Comparison of ENCODE assay signal across 26 cellular contexts in genomic region chr6:143581835-143582480, GRCh38.
A peak's percentile ranks its signal among the peaks of the same experiment; 100 is the strongest.
DNase-seq lines count a peak whose midpoint lies in the region; ATAC-seq and TF ChIP-seq lines count a peak whose summit lies in the region.
"Had no signal": no experiment of that assay in that cellular context is flagged by ENCODE, and none has a peak within 500 bp of the region (broad histone marks: within the 10 kb centered on the region; RNA-seq: fewer than 3 reads in every experiment).

No MANE protein-coding gene starts in this region.

- ATAC-seq in HG02798 (IDR thresholded peaks at IDR 0.05; ENCODE audit: poor library complexity, unreplicated experiment) = no peak
- ATAC-seq: activated T-cell treated with anti-CD3 and anti-CD28 coated beads, Interleukin-2, amount 50 U/mL, for 4 hours; Right ventricle myocardium inferior; stimulated activated naive CD8-positive, alpha-beta T cell treated with anti-CD3 and anti-CD28 coated beads, Interleukin-15, Interleukin-2, amounts not matched to agents 100 U/mL and 50 U/mL, for 24 hours; upper lobe of right lung had no signal

- no peaks in the 10 kb centered on the region for H4K20me1 ChIP-seq in mammary epithelial cell (ENCODE audit: insufficient read depth, low read length)
- H4K20me1 ChIP-seq: BLaER1 treated with 17β-estradiol and CSF1 and Interleukin-3, amounts not matched to agents 10 nM and 100 nM had no signal

- in situ Hi-C loops in mammary epithelial cell (cut with MboI; ENCODE audit: low sequenced_read_pairs in 2 of 2) = no loop called here

- no peak overlapping the region for H3K4me2 ChIP-seq in mammary epithelial cell (ENCODE audit: insufficient read depth, low read depth, low read length)
- H3K4me2 ChIP-seq in skeletal muscle satellite cell (ENCODE audit: low read length) = peak overlapping the region; percentile 24
- H3K4me2 ChIP-seq: BLaER1 treated with 17β-estradiol and CSF1 and Interleukin-3, amounts not matched to agents 10 nM and 100 nM had no signal

- dilution Hi-C loops in mammary epithelial cell (cut with HindIII; ENCODE audit: low sequenced_read_pairs) = no loop called here

- 31% methylated on average over 3 of the region's 3 CpGs for WGBS in mammary epithelial cell (ENCODE audit: low coverage, missing lambda C conversion rate)

- no peaks in the 10 kb centered on the region for H3K27me3 Mint-ChIP-seq in activated CD4-positive, alpha-beta T cell treated with anti-CD3 and anti-CD28 coated beads, Interleukin-2, amount 10 ng/mL, durations not matched to agents 24 days and 14 days
- H3K27me3 Mint-ChIP-seq: activated CD4-positive, alpha-beta memory T cell treated with anti-CD3 and anti-CD28 coated beads, Interleukin-2, amount 10 ng/mL, durations not matched to agents 7 days and 5 days; activated naive CD8-positive, alpha-beta T cell treated with anti-CD3 and anti-CD28 coated beads for 36 hours had no signal

- CTCF ChIA-PET in mammary epithelial cell (lab: Charles Lee; ENCODE audit: low non-redundant PET) = no interaction called here

- no peak overlapping the region for H3K27ac Mint-ChIP-seq in activated CD4-positive, alpha-beta T cell treated with anti-CD3 and anti-CD28 coated beads, Interleukin-2, amount 10 ng/mL, durations not matched to agents 24 days and 14 days
- H3K27ac Mint-ChIP-seq: activated CD4-positive, alpha-beta memory T cell treated with anti-CD3 and anti-CD28 coated beads, Interleukin-2, amount 10 ng/mL, durations not matched to agents 7 days and 5 days; activated naive CD8-positive, alpha-beta T cell treated with anti-CD3 and anti-CD28 coated beads for 36 hours; immature natural killer cell had no signal

- H2AFZ ChIP-seq in mammary epithelial cell (ENCODE audit: low read depth, low read length) = no peak overlapping the region

- H3K27me3 ChIP-seq in mammary epithelial cell (ENCODE audit: insufficient read depth, low read length) (no peaks in the 10 kb centered on the region), skeletal muscle satellite cell (ENCODE audit: control insufficient read depth, insufficient read depth, low read length) (no peaks in the 10 kb centered on the region)
- H3K27me3 ChIP-seq: BLaER1 treated with 17β-estradiol and CSF1 and Interleukin-3, amounts not matched to agents 10 nM and 100 nM; upper lobe of right lung had no signal

- no peak overlapping the region for H3K4me3 Mint-ChIP-seq in activated CD4-positive, alpha-beta T cell treated with anti-CD3 and anti-CD28 coated beads, Interleukin-2, amount 10 ng/mL, durations not matched to agents 24 days and 14 days
- H3K4me3 Mint-ChIP-seq: activated CD4-positive, alpha-beta memory T cell treated with anti-CD3 and anti-CD28 coated beads, Interleukin-2, amount 10 ng/mL, durations not matched to agents 7 days and 5 days; activated naive CD8-positive, alpha-beta T cell treated with anti-CD3 and anti-CD28 coated beads for 36 hours; activated T-cell treated with anti-CD3 and anti-CD28 coated beads, Interleukin-2, amount 50 U/mL, for 4 hours; immature natural killer cell had no signal

- intact Hi-C loops in activated CD4-positive, alpha-beta T cell treated with anti-CD3 and anti-CD28 coated beads, Interleukin-2, amount 10 ng/mL, durations not matched to agents 24 days and 14 days (cut with micrococcal nuclease) = no loop called here
- intact Hi-C loops in mammary epithelial cell (cut with micrococcal nuclease) = no loop called here

- peak; percentile 39 for DNase-seq in activated CD4-positive, alpha-beta T cell treated with anti-CD3 and anti-CD28 coated beads, Interleukin-2, amount 10 ng/mL, durations not matched to agents 24 days and 14 days
- DNase-seq in activated CD4-positive, alpha-beta T cell treated with anti-CD3 and anti-CD28 coated beads, Interleukin-2, amount 50 U/mL, for 1 hour = no peak
- peak; percentile 57 for DNase-seq in mammary epithelial cell
- peak; percentile 46 to 66 for DNase-seq in foreskin fibroblast
- no peak for DNase-seq in HK-2 (ENCODE audit: unreplicated experiment)
- DNase-seq in islet precursor cell = no peak
- DNase-seq: activated CD4-positive, alpha-beta memory T cell treated with anti-CD3 and anti-CD28 coated beads, Interleukin-2, amount 10 ng/mL, durations not matched to agents 7 days and 5 days; activated naive CD8-positive, alpha-beta T cell treated with anti-CD3 and anti-CD28 coated beads for 36 hours; activated T-cell treated with anti-CD3 and anti-CD28 coated beads, Interleukin-2, amount 50 U/mL, for 4 hours; cerebellar nuclear complex; DMS79; immature natural killer cell; Karpas-422; mesendoderm; NCI-H1436 treated with DMSO at 0.1 percent for 48 hours; NCI-H345; stimulated activated naive CD8-positive, alpha-beta T cell treated with anti-CD3 and anti-CD28 coated beads, Interleukin-15, Interleukin-2, amounts not matched to agents 100 U/mL and 50 U/mL, for 24 hours; T-helper 1 cell; upper lobe of right lung; WERI-Rb-1 had no signal

- H3K36me3 ChIP-seq in mammary epithelial cell (ENCODE audit: insufficient read depth, low read length) = no peaks in the 10 kb centered on the region
- H3K36me3 ChIP-seq in skeletal muscle satellite cell (ENCODE audit: insufficient read depth, low read length) = no peaks in the 10 kb centered on the region
- H3K36me3 ChIP-seq: BLaER1 treated with 17β-estradiol and CSF1 and Interleukin-3, amounts not matched to agents 10 nM and 100 nM; HAP-1; upper lobe of right lung; WERI-Rb-1 had no signal

- TF ChIP-seq CTCF in mammary epithelial cell (conservative IDR thresholded peaks at IDR 0.05 in 1 of 2, IDR thresholded peaks at IDR 0.05 in 1 of 2; ENCODE audit: extremely low read depth in 1 of 2, insufficient read depth in 1 of 2, low read depth in 1 of 2, low read length in 2 of 2) = no peak
- TF ChIP-seq CTCF in foreskin fibroblast (IDR thresholded peaks at IDR 0.05; ENCODE audit: low read depth, low read length) = no peak

- H3K27ac ChIP-seq in mammary epithelial cell (ENCODE audit: insufficient read depth, low read depth, low read length) = no peak overlapping the region
- H3K27ac ChIP-seq: 22Rv1; BLaER1 treated with 17β-estradiol and CSF1 and Interleukin-3, amounts not matched to agents 10 nM and 100 nM; upper lobe of right lung; WERI-Rb-1 had no signal

- H3K4me1 ChIP-seq in mammary epithelial cell (ENCODE audit: insufficient read depth, low read length) (peaks cover 13% of the 10 kb centered on the region), skeletal muscle satellite cell (ENCODE audit: control insufficient read depth, insufficient read depth, low read length) (peaks cover 36% of the 10 kb centered on the region)
- H3K4me1 ChIP-seq: HAP-1, upper lobe of right lung had no signal

- peaks cover 10% of the 10 kb centered on the region for H3K4me1 Mint-ChIP-seq in activated CD4-positive, alpha-beta T cell treated with anti-CD3 and anti-CD28 coated beads, Interleukin-2, amount 10 ng/mL, durations not matched to agents 24 days and 14 days

- H3K4me3 ChIP-seq in mammary epithelial cell (replicated peaks in 1 of 3; ENCODE audit: insufficient read depth in 1 of 3, low read depth in 2 of 3, low read length in 3 of 3) = no peak overlapping the region
- H3K4me3 ChIP-seq in foreskin fibroblast (ENCODE audit: low read depth in 1 of 2, low read length in 2 of 2) = no peak overlapping the region
- H3K4me3 ChIP-seq in skeletal muscle satellite cell (ENCODE audit: low read length) = no peak overlapping the region
- H3K4me3 ChIP-seq: BLaER1 treated with 17β-estradiol and CSF1 and Interleukin-3, amounts not matched to agents 10 nM and 100 nM; HAP-1; upper lobe of right lung had no signal

- H3K36me3 Mint-ChIP-seq in activated CD4-positive, alpha-beta T cell treated with anti-CD3 and anti-CD28 coated beads, Interleukin-2, amount 10 ng/mL, durations not matched to agents 24 days and 14 days (ENCODE audit: low read depth) = peaks cover 12% of the 10 kb centered on the region
- H3K36me3 Mint-ChIP-seq: activated naive CD8-positive, alpha-beta T cell treated with anti-CD3 and anti-CD28 coated beads for 36 hours had no signal

- BruUV-seq in mammary epithelial cell (replicated peaks; lab: Mats Ljungman, UMichigan) = no TSS peak

- H3K9me3 ChIP-seq in mammary epithelial cell (replicated peaks; ENCODE audit: insufficient read depth, low read length) (no peaks in the 10 kb centered on the region), skeletal muscle satellite cell (replicated peaks; ENCODE audit: low read length) (no peaks in the 10 kb centered on the region)
- H3K9me3 ChIP-seq: BLaER1 treated with 17β-estradiol and CSF1 and Interleukin-3, amounts not matched to agents 10 nM and 100 nM; HAP-1; upper lobe of right lung had no signal

- H3K9ac ChIP-seq in mammary epithelial cell (ENCODE audit: insufficient read depth, low read length) (no peak overlapping the region), skeletal muscle satellite cell (ENCODE audit: low read depth, low read length) (no peak overlapping the region)
- H3K9ac ChIP-seq: BLaER1 treated with 17β-estradiol and CSF1 and Interleukin-3, amounts not matched to agents 10 nM and 100 nM had no signal

- H3K79me2 ChIP-seq in mammary epithelial cell (ENCODE audit: insufficient read depth, low read length) = no peaks in the 10 kb centered on the region

- H3K9me3 Mint-ChIP-seq in activated CD4-positive, alpha-beta T cell treated with anti-CD3 and anti-CD28 coated beads, Interleukin-2, amount 10 ng/mL, durations not matched to agents 24 days and 14 days = no peaks in the 10 kb centered on the region
- H3K9me3 Mint-ChIP-seq: activated CD4-positive, alpha-beta memory T cell treated with anti-CD3 and anti-CD28 coated beads, Interleukin-2, amount 10 ng/mL, durations not matched to agents 7 days and 5 days; activated naive CD8-positive, alpha-beta T cell treated with anti-CD3 and anti-CD28 coated beads for 36 hours; activated T-cell treated with anti-CD3 and anti-CD28 coated beads, Interleukin-2, amount 50 U/mL, for 4 hours; immature natural killer cell had no signal

Comparison
In these comparisons a context has a peak if more than half of its experiments do, and no peak if none do; other contexts are left out.
1. DNase-seq: peak in activated CD4-positive, alpha-beta T cell treated with anti-CD3 and anti-CD28 coated beads, Interleukin-2, amount 10 ng/mL, durations not matched to agents 24 days and 14 days (single experiment), mammary epithelial cell (single experiment) and foreskin fibroblast (2 of 2); none in activated CD4-positive, alpha-beta T cell treated with anti-CD3 and anti-CD28 coated beads, Interleukin-2, amount 50 U/mL, for 1 hour (single experiment), HK-2 (single experiment) and islet precursor cell (single experiment).